ENCODE assay signal across 8 cellular contexts in the genomic region with DNA sequence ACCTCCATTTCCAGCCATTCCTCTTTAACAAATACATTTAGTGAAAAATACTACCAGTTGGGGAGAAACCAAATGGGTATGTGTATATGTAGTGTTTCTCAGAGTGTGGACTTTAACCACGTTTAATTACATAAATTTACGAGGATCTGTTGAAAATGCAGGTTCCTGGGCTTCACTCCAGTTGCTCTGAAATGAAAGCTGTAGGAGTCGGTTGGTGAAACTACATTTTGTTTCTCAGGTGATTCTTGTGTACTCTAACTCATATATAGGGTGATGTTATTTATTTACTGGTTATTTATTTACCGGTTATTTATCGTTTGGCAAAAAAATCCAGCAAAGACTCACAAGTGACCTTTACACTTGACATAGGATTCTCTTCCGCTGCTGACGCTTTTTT. TPM values are rescaled to one million over a fixed set of nuclear protein-coding genes. Genes with fewer than 3 reads are reported as not detected.
DNase-seq lines count a peak whose midpoint lies in the region; TF ChIP-seq lines count a peak whose summit lies in the region.

No MANE protein-coding gene starts in this region.

- peaks cover 5% of the 10 kb centered on the region for H3K9me3 Mint-ChIP-seq in T-helper 2 cell treated with Interferon-gamma antibody and Interleukin-4, amounts not matched to agents 5 μg/mL and 100 μg/mL, for 36 hours
- H3K9me3 Mint-ChIP-seq in IgD-negative memory B cell, result no peaks in the 10 kb centered on the region

- H3K36me3 Mint-ChIP-seq in T-helper 2 cell treated with Interferon-gamma antibody and Interleukin-4, amounts not matched to agents 5 μg/mL and 100 μg/mL, for 36 hours (ENCODE audit: low read depth), result peaks cover 49% of the 10 kb centered on the region
- peaks cover 8% of the 10 kb centered on the region for H3K36me3 Mint-ChIP-seq in IgD-negative memory B cell

- H3K9me3 ChIP-seq in effector memory CD4-positive, alpha-beta T cell (ENCODE audit: control insufficient read depth, low read length), result no peaks in the 10 kb centered on the region

- no peaks in the 10 kb centered on the region for H3K27me3 ChIP-seq in effector memory CD4-positive, alpha-beta T cell (replicated peaks; ENCODE audit: control insufficient read depth, insufficient read depth, low read length, poor library complexity, severe bottlenecking)

- H3K4me3 ChIP-seq in effector memory CD4-positive, alpha-beta T cell (ENCODE audit: insufficient read depth, low read depth, low read length, poor library complexity, severe bottlenecking), result peak overlapping the region; percentile 79
- H3K4me3 ChIP-seq in retinal pigment epithelial cell (ENCODE audit: low read length), result peak overlapping the region; percentile 91

- DNase-seq in T-helper 2 cell treated with Interferon-gamma antibody and Interleukin-4, amounts not matched to agents 5 μg/mL and 100 μg/mL, for 36 hours (ENCODE audit: low spot score), result no peak
- DNase-seq in T-helper 2 cell (no peak), retinal pigment epithelial cell (ENCODE audit: low read depth) (no peak), islet precursor cell (no peak), NCI-H510A treated with DMSO at 0.1 percent for 48 hours (lab: John Stamatoyannopoulos, UW) (no peak), DMS79 treated with DMSO at 0.1 percent for 48 hours (lab: John Stamatoyannopoulos, UW) (no peak)
- DNase-seq in effector memory CD4-positive, alpha-beta T cell, result no peak

- TF ChIP-seq CTCF in retinal pigment epithelial cell (conservative IDR thresholded peaks at IDR 0.05; ENCODE audit: low read depth, low read length), result no peak

- H3K4me1 ChIP-seq in effector memory CD4-positive, alpha-beta T cell (ENCODE audit: control insufficient read depth, insufficient read depth, low read length, poor library complexity, severe bottlenecking), result peaks cover 3% of the 10 kb centered on the region

- peak overlapping the region; percentile 56 for H3K27ac Mint-ChIP-seq in T-helper 2 cell treated with Interferon-gamma antibody and Interleukin-4, amounts not matched to agents 5 μg/mL and 100 μg/mL, for 36 hours
- H3K27ac Mint-ChIP-seq in IgD-negative memory B cell, result peak overlapping the region; percentile 81 to 99 (median 82)

- H3K27ac ChIP-seq in effector memory CD4-positive, alpha-beta T cell (ENCODE audit: insufficient read depth, low read length, poor library complexity, severe bottlenecking), result peak overlapping the region; percentile 91

- H3K4me3 Mint-ChIP-seq in T-helper 2 cell treated with Interferon-gamma antibody and Interleukin-4, amounts not matched to agents 5 μg/mL and 100 μg/mL, for 36 hours, result peak overlapping the region; percentile 95
- H3K4me3 Mint-ChIP-seq in IgD-negative memory B cell, result peak overlapping the region; percentile 91 to 100 (median 97)

- H3K36me3 ChIP-seq in effector memory CD4-positive, alpha-beta T cell (ENCODE audit: control insufficient read depth, insufficient read depth, low read length), result no peaks in the 10 kb centered on the region

- H3K27me3 Mint-ChIP-seq in T-helper 2 cell treated with Interferon-gamma antibody and Interleukin-4, amounts not matched to agents 5 μg/mL and 100 μg/mL, for 36 hours (ENCODE audit: low read depth), result no peaks in the 10 kb centered on the region
- H3K27me3 Mint-ChIP-seq in IgD-negative memory B cell, result no peaks in the 10 kb centered on the region

- H3K4me1 Mint-ChIP-seq in T-helper 2 cell treated with Interferon-gamma antibody and Interleukin-4, amounts not matched to agents 5 μg/mL and 100 μg/mL, for 36 hours (ENCODE audit: low read depth), result peaks cover 40% of the 10 kb centered on the region
- H3K4me1 Mint-ChIP-seq in IgD-negative memory B cell, result peaks cover 30 to 57% (median 43%) of the 10 kb centered on the region in 3 donors

RNA-seq across cellular contexts. Expression of gene TANK, which starts 0.4 kb away (rescaled TPM):
- polyA plus RNA-seq in IgD-negative memory B cell, result 90.1 TPM
